12 cellular contexts compared by ENCODE assay signal in genomic region chr11:95891423-95892177, GRCh38. TPM values are rescaled to one million over a fixed set of nuclear protein-coding genes. Genes with fewer than 3 reads are reported as not detected.
A peak's percentile ranks its signal among the peaks of the same experiment; 100 is the strongest.
DNase-seq lines count a peak whose midpoint lies in the region; ATAC-seq, FAIRE-seq and TF ChIP-seq lines count a peak whose summit lies in the region.
"Had no signal": no experiment of that assay in that cellular context is flagged by ENCODE, and none has a peak within 500 bp of the region (broad histone marks: within the 10 kb centered on the region; RNA-seq: fewer than 3 reads in every experiment).

No MANE protein-coding gene starts in this region.

- DNase-seq in WTC11 (ENCODE audit: low spot score), result no peak
- no peak for DNase-seq in pancreas
- no peak for DNase-seq in esophagus muscularis mucosa (ENCODE audit: extremely low spot score)
- no peak for DNase-seq in amniotic stem cell (lab: John Stamatoyannopoulos, UW)
- no peak for DNase-seq in A172 (ENCODE audit: low spot score)
- DNase-seq: activated CD4-positive, alpha-beta T cell treated with anti-CD3 and anti-CD28 coated beads, Interleukin-2, amount 50 U/mL, for 1 hour; Peyer's patch had no signal

- TF ChIP-seq POLR2A in esophagus muscularis mucosa (IDR thresholded peaks at IDR 0.05; ENCODE audit: low read depth), result no peak

- H3K4me1 Mint-ChIP-seq in WTC11, result peaks cover 7% of the 10 kb centered on the region
- H3K4me1 Mint-ChIP-seq: neural crest cell had no signal

- no peaks in the 10 kb centered on the region for H3K27me3 Mint-ChIP-seq in WTC11 (ENCODE audit: low read depth)

- H3K9me3 Mint-ChIP-seq in WTC11, result no peaks in the 10 kb centered on the region
- H3K9me3 Mint-ChIP-seq: neural crest cell had no signal

- H3K4me1 ChIP-seq in pancreas (peaks cover 0 to 4% (median 4%) of the 10 kb centered on the region in 3 donors), esophagus muscularis mucosa (peaks cover 8 to 45% (median 19%) of the 10 kb centered on the region in 4 donors)
- H3K4me1 ChIP-seq: HAP-1 had no signal

- H3K9me3 ChIP-seq in pancreas, result no peaks in the 10 kb centered on the region
- H3K9me3 ChIP-seq in esophagus muscularis mucosa, result no peaks in the 10 kb centered on the region
- H3K9me3 ChIP-seq: HAP-1, Peyer's patch had no signal

- H3K36me3 ChIP-seq in pancreas (no peaks in the 10 kb centered on the region), esophagus muscularis mucosa (peaks cover 5 to 12% (median 8%) of the 10 kb centered on the region in 4 donors)
- H3K36me3 ChIP-seq: Peyer's patch had no signal

- no peak for TF ChIP-seq EP300 in esophagus muscularis mucosa (IDR thresholded peaks at IDR 0.05)

- intact Hi-C loops in pancreas (cut with DNase I), result no loop called here
- intact Hi-C loops in esophagus muscularis mucosa (cut with DNase I), result no loop called here

- peaks cover 8% of the 10 kb centered on the region for H3K36me3 Mint-ChIP-seq in WTC11

- no peak for FAIRE-seq in pancreas (lab: Jason Lieb, UNC)
- FAIRE-seq: astrocyte had no signal

- WGBS in pancreas, 2 donors, result 59 to 66% methylated on average over 4 of the region's 4 CpGs
- 29% methylated on average over 4 of the region's 4 CpGs for WGBS in esophagus muscularis mucosa

- H3K27me3 ChIP-seq in pancreas (no peaks in the 10 kb centered on the region), esophagus muscularis mucosa (no peaks in the 10 kb centered on the region)
- H3K27me3 ChIP-seq: Peyer's patch had no signal

- no peak overlapping the region for H3K4me3 Mint-ChIP-seq in WTC11
- H3K4me3 Mint-ChIP-seq: neural crest cell had no signal

- no peak overlapping the region for H3K27ac Mint-ChIP-seq in WTC11

- ATAC-seq in GM19043 (IDR thresholded peaks at IDR 0.05; ENCODE audit: low read depth, unreplicated experiment), result peak; percentile 49
- ATAC-seq in HG02852 (IDR thresholded peaks at IDR 0.05; ENCODE audit: unreplicated experiment), result peak; percentile 57
- ATAC-seq in WTC11, result peak; percentile 68
- peak in 3 of 4 donors; percentile 23 to 45 (median 45) for ATAC-seq in pancreas

- H3K27ac ChIP-seq in pancreas (no peak overlapping the region), esophagus muscularis mucosa (replicated peaks in 1 of 4) (peak overlapping the region in 1 of 4 donors; percentile 4)

- POLR2A ChIA-PET in WTC11 (lab: Charles Lee), result no interaction called here

- H3K4me3 ChIP-seq in pancreas (no peak overlapping the region), esophagus muscularis mucosa (no peak overlapping the region)
- H3K4me3 ChIP-seq: HAP-1, Peyer's patch had no signal

- TF ChIP-seq CTCF in WTC11 (IDR thresholded peaks at IDR 0.05), result no peak
- TF ChIP-seq CTCF in pancreas (IDR thresholded peaks at IDR 0.05), result no peak
- TF ChIP-seq CTCF in esophagus muscularis mucosa (IDR thresholded peaks at IDR 0.05), result no peak

- CTCF ChIA-PET in WTC11 (lab: Charles Lee), result interaction anchor here (1.7 kb wide), 1 partner anchor 42 kb away, joined by 4 read pairs; no protein-coding TSS in a partner anchor

TF ChIP-seq in WTC11, 78 proteins besides CTCF, POLR2A, EP300 and RAD21:
- no peak for TF ChIP-seq MLX (CRISPR knock-in tag; IDR thresholded peaks at IDR 0.05)
- TF ChIP-seq JAZF1 (CRISPR knock-in tag; IDR thresholded peaks at IDR 0.05), result no peak
- no peak for TF ChIP-seq NR1H2 (CRISPR knock-in tag; IDR thresholded peaks at IDR 0.05)
- TF ChIP-seq SP1 (CRISPR knock-in tag; conservative IDR thresholded peaks at IDR 0.05), result no peak
- no peak for TF ChIP-seq IRF2 (CRISPR knock-in tag; IDR thresholded peaks at IDR 0.05; ENCODE audit: borderline replicate concordance, low read depth)
- TF ChIP-seq TCF7 (CRISPR knock-in tag; IDR thresholded peaks at IDR 0.05; ENCODE audit: low read depth), result no peak
- TF ChIP-seq NFATC4 (CRISPR knock-in tag; IDR thresholded peaks at IDR 0.05), result no peak
- TF ChIP-seq STAT6 (CRISPR knock-in tag; conservative IDR thresholded peaks at IDR 0.05; ENCODE audit: low read depth), result no peak
- no peak for TF ChIP-seq ESRRA (CRISPR knock-in tag; IDR thresholded peaks at IDR 0.05; ENCODE audit: borderline replicate concordance)
- no peak for TF ChIP-seq CREM (CRISPR knock-in tag; IDR thresholded peaks at IDR 0.05)
- no peak for TF ChIP-seq ETV6 (CRISPR knock-in tag; IDR thresholded peaks at IDR 0.05)
- TF ChIP-seq ZNF138 (CRISPR knock-in tag; conservative IDR thresholded peaks at IDR 0.05), result no peak
- TF ChIP-seq NFE2L1 (CRISPR knock-in tag; IDR thresholded peaks at IDR 0.05), result no peak
- TF ChIP-seq ATF2 (CRISPR knock-in tag; IDR thresholded peaks at IDR 0.05; ENCODE audit: borderline replicate concordance, low read depth), result no peak

RNA-seq across cellular contexts. Expression of gene MTMR2, which starts 32.3 kb away (rescaled TPM):
- total RNA-seq in WTC11 (2021), result 43.6 to 49.8 TPM (median 45.6 TPM) in 3 replicates
- total RNA-seq in pancreas, result 10 to 100 TPM in 4 of 6 donors, 1 to 10 TPM in 2; 8.0 to 14.4 (median 11.2) TPM
- polyA plus RNA-seq in pancreas, result 1 to 10 TPM; 5.1 to 7.0 TPM
- 10 to 100 TPM; 25.8 to 29.6 (median 27.9) TPM for total RNA-seq in esophagus muscularis mucosa
- 18.1 and 21.8 TPM in 2 replicates for total RNA-seq in A172 (2014; rRNA removed; shearing (Covaris generic))
